Comparison of ENCODE assay signal across 8 cellular contexts in genomic region chr16:15219679-15220611, GRCh38.
DNase-seq lines count a peak whose midpoint lies in the region; ATAC-seq and TF ChIP-seq lines count a peak whose summit lies in the region.
"Not testable (repeated sequence)": the region's sequence is repeated elsewhere in the genome, so short reads cannot be mapped to it uniquely, and the experiment has no call there.

No MANE protein-coding gene starts in this region.

- not testable (repeated sequence) for H3K27ac Mint-ChIP-seq in activated CD8-positive, alpha-beta T cell treated with anti-CD3 and anti-CD28 coated beads for 36 hours; nephron progenitor cell

- not testable (repeated sequence) for H4K20me1 ChIP-seq in DND-41 (ENCODE audit: insufficient read depth, low read length)

- not testable (repeated sequence) for H3K27ac ChIP-seq in DND-41 (ENCODE audit: low read length); thoracic aorta

- H3K9me3 Mint-ChIP-seq in activated CD8-positive, alpha-beta T cell treated with anti-CD3 and anti-CD28 coated beads for 36 hours; nephron progenitor cell: not testable (repeated sequence)

- H3K36me3 ChIP-seq in DND-41 (ENCODE audit: insufficient read depth, low read length); thoracic aorta: not testable (repeated sequence)

- CTCF ChIA-PET in activated CD8-positive, alpha-beta T cell treated with anti-CD3 and anti-CD28 coated beads for 36 hours (lab: Charles Lee) = not testable (repeated sequence)

- POLR2A ChIA-PET in activated CD8-positive, alpha-beta T cell treated with anti-CD3 and anti-CD28 coated beads for 36 hours (lab: Charles Lee) = not testable (repeated sequence)

- not testable (repeated sequence) for H3K27me3 Mint-ChIP-seq in activated CD8-positive, alpha-beta T cell treated with anti-CD3 and anti-CD28 coated beads for 36 hours; nephron progenitor cell (ENCODE audit: low read depth, poor library complexity)

- peak; percentile 8 for DNase-seq in DND-41
- peak; percentile 37 for DNase-seq in NCI-H82 (lab: John Stamatoyannopoulos, UW)
- DNase-seq in activated CD8-positive, alpha-beta T cell treated with anti-CD3 and anti-CD28 coated beads for 36 hours = peak; percentile 2
- peak; percentile 7 for DNase-seq in choroid plexus epithelial cell (ENCODE audit: low read depth)
- DNase-seq in left ventricle myocardium superior; thoracic aorta (ENCODE audit: low spot score): not testable (repeated sequence)
- peak; percentile 10 for DNase-seq in nephron progenitor cell

- not testable (repeated sequence) for H3K36me3 Mint-ChIP-seq in activated CD8-positive, alpha-beta T cell treated with anti-CD3 and anti-CD28 coated beads for 36 hours (ENCODE audit: low read depth); nephron progenitor cell (ENCODE audit: low read depth)

- H3K4me3 Mint-ChIP-seq in activated CD8-positive, alpha-beta T cell treated with anti-CD3 and anti-CD28 coated beads for 36 hours; nephron progenitor cell: not testable (repeated sequence)

- ATAC-seq in DND-41 (ENCODE audit: insufficient read depth, low read depth) = peak; percentile 77
- peak; percentile 51 for ATAC-seq in HG02798 (IDR thresholded peaks at IDR 0.05; ENCODE audit: poor library complexity, unreplicated experiment)
- peak; percentile 88 for ATAC-seq in activated CD8-positive, alpha-beta T cell treated with anti-CD3 and anti-CD28 coated beads for 36 hours
- peak; percentile 87 for ATAC-seq in left ventricle myocardium superior
- not testable (repeated sequence) for ATAC-seq in thoracic aorta (ENCODE audit: insufficient number of reproducible peaks, low FRiP score, low read depth)

- H3K4me1 Mint-ChIP-seq in activated CD8-positive, alpha-beta T cell treated with anti-CD3 and anti-CD28 coated beads for 36 hours (ENCODE audit: low read depth) = not testable (repeated sequence)
- peaks cover 10% of the 10 kb centered on the region for H3K4me1 Mint-ChIP-seq in nephron progenitor cell

- not testable (repeated sequence) for H3K4me2 ChIP-seq in DND-41 (ENCODE audit: insufficient read depth, low read length)

- peak; percentile 70 for TF ChIP-seq CTCF in DND-41 (IDR thresholded peaks at IDR 0.05; ENCODE audit: borderline replicate concordance, extremely low read depth, low read length, poor library complexity, severe bottlenecking)
- peak; percentile 65 for TF ChIP-seq CTCF in activated CD8-positive, alpha-beta T cell treated with anti-CD3 and anti-CD28 coated beads for 36 hours (IDR thresholded peaks at IDR 0.05)
- TF ChIP-seq CTCF in choroid plexus epithelial cell (conservative IDR thresholded peaks at IDR 0.05; ENCODE audit: low read depth, low read length) = peak; percentile 64
- TF ChIP-seq CTCF in nephron progenitor cell (IDR thresholded peaks at IDR 0.05) = peak; percentile 82
- TF ChIP-seq CTCF in thoracic aorta (IDR thresholded peaks at IDR 0.05) = peak; percentile 69

- not testable (repeated sequence) for H3K4me1 ChIP-seq in DND-41 (ENCODE audit: insufficient read depth, low read length); thoracic aorta (ENCODE audit: control insufficient read depth in 1 of 2, low read depth in 2 of 2)

- H3K9ac ChIP-seq in DND-41 (ENCODE audit: low read depth, low read length) = not testable (repeated sequence)

- H2AFZ ChIP-seq in DND-41 (ENCODE audit: low read depth, low read length) = not testable (repeated sequence)

- intact Hi-C loops in activated CD8-positive, alpha-beta T cell treated with anti-CD3 and anti-CD28 coated beads for 36 hours (cut with micrococcal nuclease); left ventricle myocardium superior (cut with micrococcal nuclease): not testable (repeated sequence)

- not testable (repeated sequence) for H3K79me2 ChIP-seq in DND-41 (ENCODE audit: insufficient read depth, low read length)

- not testable (repeated sequence) for H3K9me3 ChIP-seq in DND-41 (ENCODE audit: insufficient read depth, low read length, severe bottlenecking); thoracic aorta

- H3K4me3 ChIP-seq in DND-41 (ENCODE audit: low read depth in 1 of 2, low read length in 2 of 2); choroid plexus epithelial cell (ENCODE audit: low read depth, low read length); thoracic aorta: not testable (repeated sequence)

- not testable (repeated sequence) for H3K27me3 ChIP-seq in DND-41 (ENCODE audit: insufficient read depth, low read length, poor library complexity); thoracic aorta (replicated peaks; ENCODE audit: insufficient read depth)
